ENCODE assay signal across 8 cellular contexts in genomic region chr10:117005454-117006055, GRCh38. TPM values are rescaled to one million over a fixed set of nuclear protein-coding genes. Genes with fewer than 3 reads are reported as not detected.
DNase-seq lines count a peak whose midpoint lies in the region; ATAC-seq, FAIRE-seq and TF ChIP-seq lines count a peak whose summit lies in the region.

No MANE protein-coding gene starts in this region.

- ATAC-seq in HG02938 (IDR thresholded peaks at IDR 0.05; ENCODE audit: unreplicated experiment) (peak; percentile 5), left cardiac atrium (peak; percentile 21 to 53), HG02885 (IDR thresholded peaks at IDR 0.05; ENCODE audit: poor library complexity, unreplicated experiment) (no peak), HG02973 (IDR thresholded peaks at IDR 0.05; ENCODE audit: unreplicated experiment) (no peak)

- H3K27ac Mint-ChIP-seq in CD4-positive, alpha-beta memory T cell: no peak overlapping the region

- intact Hi-C loops in CD4-positive, alpha-beta memory T cell (cut with micrococcal nuclease): no loop called here
- intact Hi-C loops in left cardiac atrium (cut with DNase I): loop anchor here in 1 of 2 donors (5.0 kb wide), 1 partner anchor 198 kb away; no protein-coding TSS in a partner anchor
- intact Hi-C loops in prostate gland (cut with DNase I): no loop called here

- H3K27me3 Mint-ChIP-seq in CD4-positive, alpha-beta memory T cell: peaks cover 19 to 34% of the 10 kb centered on the region in 2 donors

- no peaks in the 10 kb centered on the region for H3K27me3 ChIP-seq in CD4-positive, alpha-beta memory T cell (ENCODE audit: insufficient read depth, low read length)
- H3K27me3 ChIP-seq in WERI-Rb-1 (ENCODE audit: insufficient read depth, low read depth, severe bottlenecking) (no peaks in the 10 kb centered on the region), prostate gland (replicated peaks; ENCODE audit: insufficient read depth) (no peaks in the 10 kb centered on the region)

- H3K4me3 Mint-ChIP-seq in CD4-positive, alpha-beta memory T cell: peak overlapping the region in 6 of 8 donors; percentile 38 to 66 (median 54)

- no peaks in the 10 kb centered on the region for H3K9me3 ChIP-seq in CD4-positive, alpha-beta memory T cell (ENCODE audit: control insufficient read depth in 1 of 2, low read length in 2 of 2)
- H3K9me3 ChIP-seq in WERI-Rb-1 (ENCODE audit: severe bottlenecking) (no peaks in the 10 kb centered on the region), prostate gland (no peaks in the 10 kb centered on the region)

- TF ChIP-seq CTCF in WERI-Rb-1 (IDR thresholded peaks at IDR 0.05; ENCODE audit: low read depth, low read length) (peak; percentile 26; the same call in 1 of the 2 replicates), prostate gland (IDR thresholded peaks at IDR 0.05) (no peak)

- H3K4me1 ChIP-seq in CD4-positive, alpha-beta memory T cell (ENCODE audit: insufficient read depth, low read length): peaks cover 4% of the 10 kb centered on the region
- no peaks in the 10 kb centered on the region for H3K4me1 ChIP-seq in prostate gland (replicated peaks)

- WGBS in prostate gland: 13% methylated on average over 27 of the region's 28 CpGs

- peaks cover 0 to 3% (median under 1%) of the 10 kb centered on the region in 8 donors for H3K9me3 Mint-ChIP-seq in CD4-positive, alpha-beta memory T cell

- H3K36me3 Mint-ChIP-seq in CD4-positive, alpha-beta memory T cell: no peaks in the 10 kb centered on the region

- no peaks in the 10 kb centered on the region for H3K36me3 ChIP-seq in CD4-positive, alpha-beta memory T cell (ENCODE audit: insufficient read depth, low read length)
- H3K36me3 ChIP-seq in WERI-Rb-1 (peaks cover 2% of the 10 kb centered on the region; the same call in 1 of the 2 replicates), prostate gland (no peaks in the 10 kb centered on the region)

- POLR2A ChIA-PET in CD4-positive, alpha-beta memory T cell (lab: Charles Lee; ENCODE audit: partially characterized antibody): no interaction called here

- FAIRE-seq in H54 (lab: Jason Lieb, UNC): no peak

- DNase-seq in CD4-positive, alpha-beta memory T cell: no peak
- DNase-seq in WERI-Rb-1 (peak; percentile 64), left cardiac atrium (peak; percentile 23), prostate gland (ENCODE audit: low spot score) (peak; percentile 15), H54 (ENCODE audit: insufficient read length, low spot score) (no peak)

- no peak for TF ChIP-seq POLR2A in prostate gland (IDR thresholded peaks at IDR 0.05)
- TF ChIP-seq POLR2A in H54 (IDR thresholded peaks at IDR 0.05; ENCODE audit: low read depth, low read length): no peak

- CTCF ChIA-PET in CD4-positive, alpha-beta memory T cell (lab: Charles Lee; ENCODE audit: partially characterized antibody): interaction anchor here (1.7 kb wide), 1 partner anchor 162 kb away, joined by 3 read pairs; no protein-coding TSS in a partner anchor

- no peak overlapping the region for H3K27ac ChIP-seq in CD4-positive, alpha-beta memory T cell (ENCODE audit: low read depth, low read length)
- peak overlapping the region; percentile 86 for H3K27ac ChIP-seq in WERI-Rb-1
- peak overlapping the region; percentile 84 to 97 for H3K27ac ChIP-seq in prostate gland

- peaks cover 0 to 5% (median 4%) of the 10 kb centered on the region in 4 donors for H3K4me1 Mint-ChIP-seq in CD4-positive, alpha-beta memory T cell

- H3K4me3 ChIP-seq in CD4-positive, alpha-beta memory T cell (ENCODE audit: low read length in 2 of 2): no peak overlapping the region
- H3K4me3 ChIP-seq in WERI-Rb-1 (ENCODE audit: low read depth, low read length) (peak overlapping the region; percentile 86), prostate gland (peak overlapping the region; percentile 57 to 84)

RNA-seq across cellular contexts. Expression of gene SHTN1, which starts 0.6 kb away (rescaled TPM):
- 1 to 10 TPM in 1 of 2 experiments, under 1 TPM in 1; 0.83 to 1.6 TPM for total RNA-seq in CD4-positive, alpha-beta memory T cell
- polyA plus RNA-seq in CD4-positive, alpha-beta memory T cell: under 1 TPM in 1 of 2 donors, not detected in 1; 0.12 TPM
- total RNA-seq in left cardiac atrium (10 to 100 TPM in 1 of 2 donors, 1 to 10 TPM in 1; 7.0 to 10.7 TPM), prostate gland (10 to 100 TPM; 19.7 to 45.8 TPM)

Comparison
In these comparisons a context has a peak if more than half of its experiments do, and no peak if none do; other contexts are left out.
1. DNase-seq: peak in WERI-Rb-1 (single experiment), left cardiac atrium (single experiment) and prostate gland (single experiment); none in CD4-positive, alpha-beta memory T cell (0 of 5) and H54 (single experiment).
2. H3K4me3 ChIP-seq: peak in WERI-Rb-1 (single experiment) and prostate gland (2 of 2); none in CD4-positive, alpha-beta memory T cell (0 of 2).
3. ATAC-seq: peak in HG02938 (single experiment) and left cardiac atrium (2 of 2); none in HG02885 (single experiment) and HG02973 (single experiment).